In the genomic region with DNA sequence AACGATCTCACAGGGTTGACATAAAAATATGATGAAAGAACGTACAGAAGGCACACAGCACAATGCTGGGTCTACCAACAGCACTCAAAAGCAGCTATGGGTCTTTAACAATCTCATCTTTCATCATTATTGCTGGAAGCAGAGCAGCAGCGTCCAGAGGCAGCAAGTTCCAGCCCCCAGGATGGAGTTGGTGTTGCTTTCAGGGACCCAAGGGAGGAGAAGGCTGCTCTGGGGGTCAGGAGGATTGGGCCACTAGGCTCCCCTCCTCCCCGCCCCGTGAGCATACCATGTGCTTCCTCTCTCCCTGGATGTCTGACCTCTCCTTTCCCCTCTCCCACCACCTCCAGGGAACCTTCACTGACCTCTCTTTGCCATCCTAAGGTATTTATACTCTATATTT, we compare ENCODE assay signal across 8 cellular contexts. TPM values are rescaled to one million over a fixed set of nuclear protein-coding genes. Genes with fewer than 3 reads are reported as not detected.
A peak's percentile ranks its signal among the peaks of the same experiment; 100 is the strongest.
DNase-seq lines count a peak whose midpoint lies in the region; ATAC-seq, FAIRE-seq and TF ChIP-seq lines count a peak whose summit lies in the region.

No MANE protein-coding gene starts in this region.

- H3K36me3 ChIP-seq in ACC112 (ENCODE audit: insufficient read depth, low read length) = peaks cover 6% of the 10 kb centered on the region; the same call in 1 of the 2 replicates

- no peak for DNase-seq in Jurkat, Clone E6-1 (ENCODE audit: low read depth, low spot score)
- DNase-seq in endothelial cell (ENCODE audit: low spot score) (no peak), nephron progenitor cell (no peak), HUDEP-2 (lab: John Stamatoyannopoulos, UW; ENCODE audit: unreplicated experiment in 76 of 76) (no peak), GM12892 (ENCODE audit: insufficient read length) (no peak)
- DNase-seq in stimulated activated CD4-positive, alpha-beta T cell treated with anti-CD3 and anti-CD28 coated beads, Interleukin-1b, Interleukin-23, amount 100 ng/mL, for 48 hours = no peak

- H3K27ac Mint-ChIP-seq in endothelial cell (ENCODE audit: unreplicated experiment) = peak overlapping the region; percentile 100
- peak overlapping the region; percentile 96 for H3K27ac Mint-ChIP-seq in nephron progenitor cell

- H3K36me3 Mint-ChIP-seq in endothelial cell (ENCODE audit: low read depth, unreplicated experiment) (peaks cover 55% of the 10 kb centered on the region), nephron progenitor cell (ENCODE audit: low read depth) (peaks cover 27% of the 10 kb centered on the region)

- H3K27me3 ChIP-seq in ACC112 (ENCODE audit: insufficient read depth, low read length) = no peaks in the 10 kb centered on the region

- peak overlapping the region; percentile 98 for H3K27ac ChIP-seq in ACC112 (ENCODE audit: low read depth, low read length)

- peaks cover 8% of the 10 kb centered on the region for H3K27me3 Mint-ChIP-seq in endothelial cell (ENCODE audit: unreplicated experiment)
- no peaks in the 10 kb centered on the region for H3K27me3 Mint-ChIP-seq in nephron progenitor cell (ENCODE audit: low read depth, poor library complexity)

- H3K4me1 Mint-ChIP-seq in endothelial cell (ENCODE audit: unreplicated experiment) (peaks cover 95% of the 10 kb centered on the region), nephron progenitor cell (peaks cover 77% of the 10 kb centered on the region)

- H3K4me3 Mint-ChIP-seq in endothelial cell (ENCODE audit: unreplicated experiment) (no peak overlapping the region), nephron progenitor cell (peak overlapping the region; percentile 77)

- H3K4me3 ChIP-seq in ACC112 (ENCODE audit: low read depth, low read length) = peak overlapping the region; percentile 67
- H3K4me3 ChIP-seq in Jurkat, Clone E6-1 (ENCODE audit: low read length) = peak overlapping the region; percentile 4; the same call in 1 of the 2 replicates

- peaks cover 83% of the 10 kb centered on the region for H3K79me2 ChIP-seq in ACC112 (ENCODE audit: control insufficient read depth, insufficient read depth, low read length, unreplicated experiment)

- no peak for TF ChIP-seq POLR2A in GM12892 (IDR thresholded peaks at IDR 0.05; ENCODE audit: low read depth, low read length)

- TF ChIP-seq CTCF in endothelial cell (IDR thresholded peaks at IDR 0.05; ENCODE audit: unreplicated experiment) = no peak
- TF ChIP-seq CTCF in nephron progenitor cell (IDR thresholded peaks at IDR 0.05) = no peak

- peaks cover 66% of the 10 kb centered on the region for H3K4me1 ChIP-seq in ACC112 (ENCODE audit: control insufficient read depth, insufficient read depth, low read length, unreplicated experiment)

- H3K9me3 Mint-ChIP-seq in endothelial cell (ENCODE audit: unreplicated experiment) (no peaks in the 10 kb centered on the region), nephron progenitor cell (no peaks in the 10 kb centered on the region)

- no peak for ATAC-seq in GM21381 (IDR thresholded peaks at IDR 0.05; ENCODE audit: unreplicated experiment)

- FAIRE-seq in GM12892 (lab: Jason Lieb, UNC) = no peak

- H2AFZ ChIP-seq in ACC112 (ENCODE audit: low read length, unreplicated experiment) = no peak overlapping the region

RNA-seq across cellular contexts. Expression of a gene that starts 13.3 kb away (rescaled TPM):
- polyA plus RNA-seq in Jurkat, Clone E6-1 (2012; ENCODE audit: insufficient read depth, insufficient read length) = 45.0 TPM
- 128 TPM for total RNA-seq in endothelial cell (ENCODE audit: unreplicated experiment)
- 15.9 TPM for polyA plus RNA-seq in GM12892 (2012; ENCODE audit: missing spikeins)

RNA-seq across cellular contexts. Expression of a gene that starts 13.7 kb away (rescaled TPM):
- polyA plus RNA-seq in Jurkat, Clone E6-1 (2012; ENCODE audit: insufficient read depth, insufficient read length) = 28.1 TPM
- 44.3 TPM for total RNA-seq in endothelial cell (ENCODE audit: unreplicated experiment)
- 16.9 TPM for polyA plus RNA-seq in GM12892 (2012; ENCODE audit: missing spikeins)
